Comparison of ENCODE assay signal across 13 cellular contexts in the genomic region with DNA sequence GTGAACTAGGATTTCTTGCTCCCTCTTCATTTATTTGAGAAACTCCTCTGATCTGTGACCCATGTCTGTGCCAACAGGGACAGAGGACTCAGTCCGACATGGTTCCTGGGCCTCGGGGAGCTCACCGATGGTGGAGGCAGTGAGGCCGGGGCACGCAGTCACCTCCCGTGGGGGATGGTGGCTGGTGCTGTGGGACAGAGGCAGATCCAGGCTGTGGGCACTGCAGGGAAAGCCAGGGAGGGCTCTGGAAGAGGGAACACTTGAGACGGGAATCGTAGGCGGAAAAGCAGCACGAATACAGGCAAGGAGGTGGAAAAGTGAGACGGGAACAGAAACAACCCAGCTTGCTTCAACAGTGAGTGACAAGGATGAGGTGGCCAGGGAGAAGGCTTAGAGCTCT.
DNase-seq lines count a peak whose midpoint lies in the region; ATAC-seq and TF ChIP-seq lines count a peak whose summit lies in the region.
"Had no signal": no experiment of that assay in that cellular context is flagged by ENCODE, and none has a peak within 500 bp of the region (broad histone marks: within the 10 kb centered on the region; RNA-seq: fewer than 3 reads in every experiment).

No MANE protein-coding gene starts in this region.

- peaks cover 3% of the 10 kb centered on the region for H3K27me3 ChIP-seq in RWPE2 (ENCODE audit: insufficient read depth, poor library complexity, severe bottlenecking)
- no peaks in the 10 kb centered on the region for H3K27me3 ChIP-seq in naive thymus-derived CD4-positive, alpha-beta T cell (ENCODE audit: control insufficient read depth in 2 of 2, insufficient read depth in 2 of 2, low read length in 2 of 2)

- intact Hi-C loops in posterior vena cava (cut with DNase I) = no loop called here
- intact Hi-C loops in naive thymus-derived CD4-positive, alpha-beta T cell (cut with micrococcal nuclease) = no loop called here

- peaks cover 34 to 49% (median 45%) of the 10 kb centered on the region in 5 donors for H3K27me3 Mint-ChIP-seq in naive thymus-derived CD4-positive, alpha-beta T cell

- H3K36me3 Mint-ChIP-seq in naive thymus-derived CD4-positive, alpha-beta T cell = no peaks in the 10 kb centered on the region
- H3K36me3 Mint-ChIP-seq: CD8-positive, alpha-beta T cell had no signal

- peaks cover 0 to 5% (median 0%) of the 10 kb centered on the region in 11 donors for H3K9me3 Mint-ChIP-seq in naive thymus-derived CD4-positive, alpha-beta T cell
- H3K9me3 Mint-ChIP-seq: CD8-positive, alpha-beta T cell had no signal

- TF ChIP-seq CTCF in RWPE2 (IDR thresholded peaks at IDR 0.05; ENCODE audit: poor library complexity, severe bottlenecking) = no peak

- no peaks in the 10 kb centered on the region for H3K9me3 ChIP-seq in RWPE2 (ENCODE audit: severe bottlenecking)
- no peaks in the 10 kb centered on the region for H3K9me3 ChIP-seq in naive thymus-derived CD4-positive, alpha-beta T cell (ENCODE audit: control insufficient read depth in 2 of 3, low read length in 3 of 3)
- H3K9me3 ChIP-seq: A549, BE2C had no signal

- CTCF ChIA-PET in naive thymus-derived CD4-positive, alpha-beta T cell (lab: Charles Lee) = no interaction called here

- no peak overlapping the region for H3K27ac ChIP-seq in RWPE2 (ENCODE audit: poor library complexity, severe bottlenecking)
- H3K27ac ChIP-seq in naive thymus-derived CD4-positive, alpha-beta T cell (ENCODE audit: low read depth, low read length) = no peak overlapping the region
- H3K27ac ChIP-seq: A549, C4-2B had no signal

- H3K27ac Mint-ChIP-seq in naive thymus-derived CD4-positive, alpha-beta T cell = no peak overlapping the region
- H3K27ac Mint-ChIP-seq: CD8-positive, alpha-beta T cell had no signal

- ATAC-seq in RWPE2 (ENCODE audit: low read depth) = no peak
- ATAC-seq in naive thymus-derived CD4-positive, alpha-beta T cell = no peak
- ATAC-seq: A549; CD8-positive, alpha-beta T cell; HCT116 had no signal

- no peak overlapping the region for H3K4me3 ChIP-seq in RWPE2 (ENCODE audit: severe bottlenecking)
- no peak overlapping the region for H3K4me3 ChIP-seq in naive thymus-derived CD4-positive, alpha-beta T cell (ENCODE audit: low read length)
- H3K4me3 ChIP-seq: A549 had no signal

- H3K4me1 Mint-ChIP-seq in naive thymus-derived CD4-positive, alpha-beta T cell = peaks cover 4 to 13% (median 5%) of the 10 kb centered on the region in 7 donors

- no peak overlapping the region for H3K4me3 Mint-ChIP-seq in naive thymus-derived CD4-positive, alpha-beta T cell
- H3K4me3 Mint-ChIP-seq: CD8-positive, alpha-beta T cell had no signal

- peak; percentile 38 for DNase-seq in RWPE2 (ENCODE audit: low spot score)
- peak; percentile 41 for DNase-seq in islet precursor cell
- DNase-seq in posterior vena cava (ENCODE audit: low spot score) = peak; percentile 73
- DNase-seq in KG1 (lab: John Stamatoyannopoulos, UW) = no peak
- DNase-seq in NCI-H1417 (lab: John Stamatoyannopoulos, UW) = no peak
- DNase-seq in naive thymus-derived CD4-positive, alpha-beta T cell = no peak
- DNase-seq: BE2C; CD8-positive, alpha-beta T cell; COR-L47; GF-D8 had no signal

- H3K36me3 ChIP-seq in RWPE2 (ENCODE audit: low read depth) = no peaks in the 10 kb centered on the region
- H3K36me3 ChIP-seq in naive thymus-derived CD4-positive, alpha-beta T cell (ENCODE audit: control insufficient read depth in 2 of 3, insufficient read depth in 3 of 3, low read length in 3 of 3) = no peaks in the 10 kb centered on the region
- H3K36me3 ChIP-seq: BE2C had no signal

- POLR2A ChIA-PET in naive thymus-derived CD4-positive, alpha-beta T cell (lab: Charles Lee) = no interaction called here

- H3K4me1 ChIP-seq in RWPE2 (ENCODE audit: insufficient read depth, poor library complexity, severe bottlenecking) = no peaks in the 10 kb centered on the region
- no peaks in the 10 kb centered on the region for H3K4me1 ChIP-seq in naive thymus-derived CD4-positive, alpha-beta T cell (ENCODE audit: control insufficient read depth in 2 of 2, insufficient read depth in 2 of 2, low read length in 2 of 2)
- H3K4me1 ChIP-seq: A549, BE2C had no signal

Comparison
In these comparisons a context has a peak if more than half of its experiments do, and no peak if none do; other contexts are left out.
1. DNase-seq: peak in RWPE2 (single experiment), islet precursor cell (single experiment) and posterior vena cava (single experiment); none in KG1 (single experiment), NCI-H1417 (0 of 3) and naive thymus-derived CD4-positive, alpha-beta T cell (0 of 9).